In genomic region chr9:129393064-129393463, GRCh38 we compare ENCODE assay signal across 19 cellular contexts.
"Had no signal": no experiment of that assay in that cellular context is flagged by ENCODE, and none has a peak within 500 bp of the region (broad histone marks: within the 10 kb centered on the region; RNA-seq: fewer than 3 reads in every experiment).

No MANE protein-coding gene starts in this region.

- H3K4me3 Mint-ChIP-seq: memory B cell; natural killer cell; stimulated activated naive B cell treated with anti-CD40 and anti-IgM and Interleukin-4, amounts not matched to agents 10 μg/mL and 1 μg/mL and 100 μg/mL, for 72 hours; stimulated activated naive CD8-positive, alpha-beta T cell treated with anti-CD3 and anti-CD28 coated beads, Interleukin-15, Interleukin-2, amounts not matched to agents 100 ng/mL and 50 ng/mL, for 24 hours had no signal

- H3K36me3 Mint-ChIP-seq: memory B cell; natural killer cell; stimulated activated naive B cell treated with anti-CD40 and anti-IgM and Interleukin-4, amounts not matched to agents 10 μg/mL and 1 μg/mL and 100 μg/mL, for 72 hours had no signal

- DNase-seq: cortex of kidney; effector CD4-positive, alpha-beta T cell; natural killer cell; right lobe of liver; small intestine; stimulated activated CD4-positive, alpha-beta T cell treated with anti-CD3 and anti-CD28 coated beads, Interleukin-15, amount 100 ng/mL, for 24 hours; stimulated activated CD4-positive, alpha-beta T cell treated with anti-CD3 and anti-CD28 coated beads, Interleukin-2, amount 100 ng/mL, for 48 hours; stimulated activated naive B cell treated with anti-CD40 and anti-IgM and Interleukin-4, amounts not matched to agents 10 μg/mL and 1 μg/mL and 100 μg/mL, for 72 hours; upper lobe of left lung had no signal

- H3K9me3 Mint-ChIP-seq: memory B cell; natural killer cell; stimulated activated naive B cell treated with anti-CD40 and anti-IgM and Interleukin-4, amounts not matched to agents 10 μg/mL and 1 μg/mL and 100 μg/mL, for 72 hours; stimulated activated naive CD8-positive, alpha-beta T cell treated with anti-CD3 and anti-CD28 coated beads, Interleukin-15, Interleukin-2, amounts not matched to agents 100 ng/mL and 50 ng/mL, for 24 hours had no signal

- H3K36me3 ChIP-seq: neutrophil, right lobe of liver, thoracic aorta, tibial nerve, upper lobe of left lung had no signal

- ATAC-seq: left lobe of liver; natural killer cell; right lobe of liver; stimulated activated naive B cell treated with anti-CD40 and anti-IgM and Interleukin-4, amounts not matched to agents 10 μg/mL and 1 μg/mL and 100 μg/mL, for 72 hours had no signal

- H3K4me2 ChIP-seq: hepatocyte had no signal

- H3K27ac ChIP-seq: hepatocyte, neutrophil, parathyroid adenoma, right lobe of liver, thoracic aorta, tibial nerve, upper lobe of left lung had no signal

- H3K9ac ChIP-seq: parathyroid adenoma had no signal

- H3K4me3 ChIP-seq: hepatocyte, lung, right lobe of liver, thoracic aorta, tibial nerve, upper lobe of left lung had no signal

- H3K79me2 ChIP-seq: hepatocyte, parathyroid adenoma had no signal

- H3K4me1 ChIP-seq: right lobe of liver, upper lobe of left lung had no signal

- H3K27me3 Mint-ChIP-seq: memory B cell; stimulated activated naive B cell treated with anti-CD40 and anti-IgM and Interleukin-4, amounts not matched to agents 10 μg/mL and 1 μg/mL and 100 μg/mL, for 72 hours; stimulated activated naive CD8-positive, alpha-beta T cell treated with anti-CD3 and anti-CD28 coated beads, Interleukin-15, Interleukin-2, amounts not matched to agents 100 ng/mL and 50 ng/mL, for 24 hours had no signal

- H3K27me3 ChIP-seq: hepatocyte, neutrophil, right lobe of liver, tibial nerve, upper lobe of left lung had no signal

- H3K9me3 ChIP-seq: neutrophil, right lobe of liver, thoracic aorta, tibial nerve, upper lobe of left lung had no signal

- H3K4me1 Mint-ChIP-seq: memory B cell; natural killer cell; stimulated activated naive B cell treated with anti-CD40 and anti-IgM and Interleukin-4, amounts not matched to agents 10 μg/mL and 1 μg/mL and 100 μg/mL, for 72 hours had no signal

- H2AFZ ChIP-seq: hepatocyte, parathyroid adenoma had no signal

- H3K27ac Mint-ChIP-seq: memory B cell; natural killer cell; progenitor cell of endocrine pancreas; stimulated activated naive B cell treated with anti-CD40 and anti-IgM and Interleukin-4, amounts not matched to agents 10 μg/mL and 1 μg/mL and 100 μg/mL, for 72 hours; stimulated activated naive CD8-positive, alpha-beta T cell treated with anti-CD3 and anti-CD28 coated beads, Interleukin-15, Interleukin-2, amounts not matched to agents 100 ng/mL and 50 ng/mL, for 24 hours had no signal
